ENCODE assay signal across 1 cellular context in the genomic region with DNA sequence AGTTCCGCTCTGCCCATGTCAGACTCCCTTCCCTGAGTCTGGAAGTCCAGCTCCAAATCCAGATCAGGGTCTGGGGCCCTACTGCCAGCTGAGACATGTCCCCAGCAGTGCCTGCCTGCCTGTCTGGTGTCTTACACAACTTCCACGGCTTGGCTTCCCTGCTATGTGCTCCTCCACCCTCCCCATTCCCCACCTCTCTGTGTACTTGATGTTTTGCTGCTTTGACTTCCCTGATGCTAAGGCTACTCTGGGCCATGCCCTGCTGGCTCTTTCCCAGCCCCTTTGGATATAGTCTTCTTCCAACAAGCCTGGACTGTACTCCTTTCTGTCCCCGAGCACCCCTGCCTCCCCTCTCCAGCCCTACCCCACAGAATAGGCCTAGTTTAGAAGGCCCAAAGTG.
TF ChIP-seq lines count a peak whose summit lies in the region.

No MANE protein-coding gene starts in this region.

TF ChIP-seq in GM23338, 12 proteins besides CTCF, POLR2A, EP300 and RAD21 (continued from another document):
- TF ChIP-seq, protein P1, sequence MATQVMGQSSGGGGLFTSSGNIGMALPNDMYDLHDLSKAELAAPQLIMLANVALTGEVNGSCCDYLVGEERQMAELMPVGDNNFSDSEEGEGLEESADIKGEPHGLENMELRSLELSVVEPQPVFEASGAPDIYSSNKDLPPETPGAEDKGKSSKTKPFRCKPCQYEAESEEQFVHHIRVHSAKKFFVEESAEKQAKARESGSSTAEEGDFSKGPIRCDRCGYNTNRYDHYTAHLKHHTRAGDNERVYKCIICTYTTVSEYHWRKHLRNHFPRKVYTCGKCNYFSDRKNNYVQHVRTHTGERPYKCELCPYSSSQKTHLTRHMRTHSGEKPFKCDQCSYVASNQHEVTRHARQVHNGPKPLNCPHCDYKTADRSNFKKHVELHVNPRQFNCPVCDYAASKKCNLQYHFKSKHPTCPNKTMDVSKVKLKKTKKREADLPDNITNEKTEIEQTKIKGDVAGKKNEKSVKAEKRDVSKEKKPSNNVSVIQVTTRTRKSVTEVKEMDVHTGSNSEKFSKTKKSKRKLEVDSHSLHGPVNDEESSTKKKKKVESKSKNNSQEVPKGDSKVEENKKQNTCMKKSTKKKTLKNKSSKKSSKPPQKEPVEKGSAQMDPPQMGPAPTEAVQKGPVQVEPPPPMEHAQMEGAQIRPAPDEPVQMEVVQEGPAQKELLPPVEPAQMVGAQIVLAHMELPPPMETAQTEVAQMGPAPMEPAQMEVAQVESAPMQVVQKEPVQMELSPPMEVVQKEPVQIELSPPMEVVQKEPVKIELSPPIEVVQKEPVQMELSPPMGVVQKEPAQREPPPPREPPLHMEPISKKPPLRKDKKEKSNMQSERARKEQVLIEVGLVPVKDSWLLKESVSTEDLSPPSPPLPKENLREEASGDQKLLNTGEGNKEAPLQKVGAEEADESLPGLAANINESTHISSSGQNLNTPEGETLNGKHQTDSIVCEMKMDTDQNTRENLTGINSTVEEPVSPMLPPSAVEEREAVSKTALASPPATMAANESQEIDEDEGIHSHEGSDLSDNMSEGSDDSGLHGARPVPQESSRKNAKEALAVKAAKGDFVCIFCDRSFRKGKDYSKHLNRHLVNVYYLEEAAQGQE (IDR thresholded peaks at IDR 0.05; ENCODE audit: unreplicated experiment) = no peak
- TF ChIP-seq JUNB (IDR thresholded peaks at IDR 0.05; ENCODE audit: unreplicated experiment) (no peak), EZH2phosphoT487 (IDR thresholded peaks at IDR 0.05; ENCODE audit: unreplicated experiment) (no peak), STAT1 (IDR thresholded peaks at IDR 0.05; ENCODE audit: unreplicated experiment) (no peak), NANOG (IDR thresholded peaks at IDR 0.05; ENCODE audit: borderline replicate concordance) (no peak), POLR2AphosphoS5 (IDR thresholded peaks at IDR 0.05; ENCODE audit: low read depth) (no peak), ZNF331 (CRISPR knock-in tag; IDR thresholded peaks at IDR 0.05; ENCODE audit: low read depth) (no peak), EZH2 (IDR thresholded peaks at IDR 0.05; ENCODE audit: low read depth, unreplicated experiment) (no peak)
- TF ChIP-seq, protein P2, sequence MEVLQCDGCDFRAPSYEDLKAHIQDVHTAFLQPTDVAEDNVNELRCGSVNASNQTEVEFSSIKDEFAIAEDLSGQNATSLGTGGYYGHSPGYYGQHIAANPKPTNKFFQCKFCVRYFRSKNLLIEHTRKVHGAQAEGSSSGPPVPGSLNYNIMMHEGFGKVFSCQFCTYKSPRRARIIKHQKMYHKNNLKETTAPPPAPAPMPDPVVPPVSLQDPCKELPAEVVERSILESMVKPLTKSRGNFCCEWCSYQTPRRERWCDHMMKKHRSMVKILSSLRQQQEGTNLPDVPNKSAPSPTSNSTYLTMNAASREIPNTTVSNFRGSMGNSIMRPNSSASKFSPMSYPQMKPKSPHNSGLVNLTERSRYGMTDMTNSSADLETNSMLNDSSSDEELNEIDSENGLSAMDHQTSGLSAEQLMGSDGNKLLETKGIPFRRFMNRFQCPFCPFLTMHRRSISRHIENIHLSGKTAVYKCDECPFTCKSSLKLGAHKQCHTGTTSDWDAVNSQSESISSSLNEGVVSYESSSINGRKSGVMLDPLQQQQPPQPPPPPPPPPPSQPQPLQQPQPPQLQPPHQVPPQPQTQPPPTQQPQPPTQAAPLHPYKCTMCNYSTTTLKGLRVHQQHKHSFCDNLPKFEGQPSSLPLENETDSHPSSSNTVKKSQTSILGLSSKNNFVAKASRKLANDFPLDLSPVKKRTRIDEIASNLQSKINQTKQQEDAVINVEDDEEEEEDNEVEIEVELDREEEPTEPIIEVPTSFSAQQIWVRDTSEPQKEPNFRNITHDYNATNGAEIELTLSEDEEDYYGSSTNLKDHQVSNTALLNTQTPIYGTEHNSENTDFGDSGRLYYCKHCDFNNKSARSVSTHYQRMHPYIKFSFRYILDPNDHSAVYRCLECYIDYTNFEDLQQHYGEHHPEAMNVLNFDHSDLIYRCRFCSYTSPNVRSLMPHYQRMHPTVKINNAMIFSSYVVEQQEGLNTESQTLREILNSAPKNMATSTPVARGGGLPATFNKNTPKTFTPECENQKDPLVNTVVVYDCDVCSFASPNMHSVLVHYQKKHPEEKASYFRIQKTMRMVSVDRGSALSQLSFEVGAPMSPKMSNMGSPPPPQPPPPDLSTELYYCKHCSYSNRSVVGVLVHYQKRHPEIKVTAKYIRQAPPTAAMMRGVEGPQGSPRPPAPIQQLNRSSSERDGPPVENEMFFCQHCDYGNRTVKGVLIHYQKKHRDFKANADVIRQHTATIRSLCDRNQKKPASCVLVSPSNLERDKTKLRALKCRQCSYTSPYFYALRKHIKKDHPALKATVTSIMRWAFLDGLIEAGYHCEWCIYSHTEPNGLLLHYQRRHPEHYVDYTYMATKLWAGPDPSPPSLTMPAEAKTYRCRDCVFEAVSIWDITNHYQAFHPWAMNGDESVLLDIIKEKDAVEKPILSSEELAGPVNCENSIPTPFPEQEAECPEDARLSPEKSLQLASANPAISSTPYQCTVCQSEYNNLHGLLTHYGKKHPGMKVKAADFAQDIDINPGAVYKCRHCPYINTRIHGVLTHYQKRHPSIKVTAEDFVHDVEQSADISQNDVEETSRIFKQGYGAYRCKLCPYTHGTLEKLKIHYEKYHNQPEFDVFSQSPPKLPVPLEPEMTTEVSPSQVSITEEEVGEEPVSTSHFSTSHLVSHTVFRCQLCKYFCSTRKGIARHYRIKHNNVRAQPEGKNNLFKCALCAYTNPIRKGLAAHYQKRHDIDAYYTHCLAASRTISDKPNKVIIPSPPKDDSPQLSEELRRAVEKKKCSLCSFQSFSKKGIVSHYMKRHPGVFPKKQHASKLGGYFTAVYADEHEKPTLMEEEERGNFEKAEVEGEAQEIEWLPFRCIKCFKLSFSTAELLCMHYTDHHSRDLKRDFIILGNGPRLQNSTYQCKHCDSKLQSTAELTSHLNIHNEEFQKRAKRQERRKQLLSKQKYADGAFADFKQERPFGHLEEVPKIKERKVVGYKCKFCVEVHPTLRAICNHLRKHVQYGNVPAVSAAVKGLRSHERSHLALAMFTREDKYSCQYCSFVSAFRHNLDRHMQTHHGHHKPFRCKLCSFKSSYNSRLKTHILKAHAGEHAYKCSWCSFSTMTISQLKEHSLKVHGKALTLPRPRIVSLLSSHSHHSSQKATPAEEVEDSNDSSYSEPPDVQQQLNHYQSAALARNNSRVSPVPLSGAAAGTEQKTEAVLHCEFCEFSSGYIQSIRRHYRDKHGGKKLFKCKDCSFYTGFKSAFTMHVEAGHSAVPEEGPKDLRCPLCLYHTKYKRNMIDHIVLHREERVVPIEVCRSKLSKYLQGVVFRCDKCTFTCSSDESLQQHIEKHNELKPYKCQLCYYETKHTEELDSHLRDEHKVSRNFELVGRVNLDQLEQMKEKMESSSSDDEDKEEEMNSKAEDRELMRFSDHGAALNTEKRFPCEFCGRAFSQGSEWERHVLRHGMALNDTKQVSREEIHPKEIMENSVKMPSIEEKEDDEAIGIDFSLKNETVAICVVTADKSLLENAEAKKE (CRISPR knock-in tag; IDR thresholded peaks at IDR 0.05) = no peak
- TF ChIP-seq, protein P3, sequence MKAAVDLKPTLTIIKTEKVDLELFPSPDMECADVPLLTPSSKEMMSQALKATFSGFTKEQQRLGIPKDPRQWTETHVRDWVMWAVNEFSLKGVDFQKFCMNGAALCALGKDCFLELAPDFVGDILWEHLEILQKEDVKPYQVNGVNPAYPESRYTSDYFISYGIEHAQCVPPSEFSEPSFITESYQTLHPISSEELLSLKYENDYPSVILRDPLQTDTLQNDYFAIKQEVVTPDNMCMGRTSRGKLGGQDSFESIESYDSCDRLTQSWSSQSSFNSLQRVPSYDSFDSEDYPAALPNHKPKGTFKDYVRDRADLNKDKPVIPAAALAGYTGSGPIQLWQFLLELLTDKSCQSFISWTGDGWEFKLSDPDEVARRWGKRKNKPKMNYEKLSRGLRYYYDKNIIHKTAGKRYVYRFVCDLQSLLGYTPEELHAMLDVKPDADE (IDR thresholded peaks at IDR 0.05) = no peak
